Comparison of ENCODE assay signal across 1 cellular context in the genomic region with DNA sequence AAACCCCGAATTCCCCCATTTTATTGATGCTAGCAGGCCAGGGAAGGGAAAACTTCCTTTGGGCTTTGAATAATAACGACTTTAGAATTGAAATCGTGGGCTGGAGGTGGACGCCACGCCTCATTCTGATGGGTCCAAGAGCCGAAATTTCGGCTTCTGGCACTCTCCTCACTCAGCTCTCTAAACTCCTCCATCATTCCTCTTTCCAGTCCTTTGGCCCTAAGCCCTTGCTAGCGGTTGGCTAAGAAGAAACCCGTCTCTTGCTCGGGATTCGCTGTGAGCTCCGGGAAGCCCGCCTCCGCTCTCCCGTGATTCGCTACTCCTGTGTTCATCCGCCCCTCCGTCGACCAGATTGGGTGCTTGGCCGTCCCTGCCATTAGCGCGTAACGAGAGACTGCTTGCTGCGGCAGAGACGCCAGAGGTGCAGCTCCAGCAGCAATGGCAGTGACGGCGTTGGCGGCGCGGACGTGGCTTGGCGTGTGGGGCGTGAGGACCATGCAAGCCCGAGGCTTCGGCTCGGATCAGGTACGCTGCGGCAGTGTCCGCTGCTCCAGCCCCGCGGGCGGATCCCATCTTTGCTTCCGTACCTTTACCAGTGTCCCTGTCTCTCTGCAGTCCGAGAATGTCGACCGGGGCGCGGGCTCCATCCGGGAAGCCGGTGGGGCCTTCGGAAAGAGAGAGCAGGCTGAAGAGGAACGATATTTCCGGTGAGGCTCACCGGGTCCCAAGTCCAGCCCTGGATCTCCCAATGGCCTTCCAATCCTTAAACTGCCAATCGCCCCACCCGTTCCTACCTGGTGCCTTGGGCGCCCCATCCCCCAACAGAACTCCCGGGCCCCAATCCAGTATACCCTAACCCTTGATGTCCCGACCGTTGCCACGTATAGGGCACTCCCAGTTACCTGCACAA.
TF ChIP-seq lines count a peak whose summit lies in the region.

ATP5IF1 (plus strand) TSS at position 379 of the 910 bp plus-strand sequence; CDS start at position 439, 60 bp downstream.

TF ChIP-seq in IMR-90, 13 proteins besides CTCF, POLR2A, EP300 and RAD21 (continued from another document):
- TF ChIP-seq, protein P1, sequence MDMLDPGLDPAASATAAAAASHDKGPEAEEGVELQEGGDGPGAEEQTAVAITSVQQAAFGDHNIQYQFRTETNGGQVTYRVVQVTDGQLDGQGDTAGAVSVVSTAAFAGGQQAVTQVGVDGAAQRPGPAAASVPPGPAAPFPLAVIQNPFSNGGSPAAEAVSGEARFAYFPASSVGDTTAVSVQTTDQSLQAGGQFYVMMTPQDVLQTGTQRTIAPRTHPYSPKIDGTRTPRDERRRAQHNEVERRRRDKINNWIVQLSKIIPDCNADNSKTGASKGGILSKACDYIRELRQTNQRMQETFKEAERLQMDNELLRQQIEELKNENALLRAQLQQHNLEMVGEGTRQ (IDR thresholded peaks at IDR 0.05; ENCODE audit: low read depth, low read length) = no peak
- peak; percentile 72 for TF ChIP-seq FOS (IDR thresholded peaks at IDR 0.05; ENCODE audit: low read depth, low read length)
- TF ChIP-seq CEBPB (IDR thresholded peaks at IDR 0.05; ENCODE audit: low read depth, low read length) = no peak
- TF ChIP-seq BHLHE40 (IDR thresholded peaks at IDR 0.05; ENCODE audit: low read depth, low read length) = no peak
- no peak for TF ChIP-seq ELK1 (IDR thresholded peaks at IDR 0.05; ENCODE audit: borderline replicate concordance, low read depth, low read length)
